ENCODE assay signal across 8 cellular contexts in genomic region chr5:146448783-146449519, GRCh38. TPM values are rescaled to one million over a fixed set of nuclear protein-coding genes. Genes with fewer than 3 reads are reported as not detected.
DNase-seq lines count a peak whose midpoint lies in the region; ATAC-seq, FAIRE-seq and TF ChIP-seq lines count a peak whose summit lies in the region.

No MANE protein-coding gene starts in this region.

- peaks cover 8% of the 10 kb centered on the region for H3K36me3 Mint-ChIP-seq in T-helper 1 cell treated with Interleukin-12 subunit alpha and Interleukin-12 subunit beta and Interleukin-4 antibody, amounts not matched to agents 30 μg/mL and 1 μg/mL, for 36 hours (ENCODE audit: low read depth)
- peaks cover 3% of the 10 kb centered on the region for H3K36me3 Mint-ChIP-seq in progenitor cell of endocrine pancreas (ENCODE audit: insufficient read depth)

- H4K20me1 ChIP-seq in PC-3 (ENCODE audit: low read length), result peaks cover 56% of the 10 kb centered on the region
- peaks cover 12% of the 10 kb centered on the region for H4K20me1 ChIP-seq in endothelial cell of umbilical vein (replicated peaks; ENCODE audit: control insufficient read depth, extremely low read depth, insufficient read depth, low read length)

- H3K4me1 ChIP-seq in PC-3 (ENCODE audit: insufficient read depth, low read length) (peaks cover 28% of the 10 kb centered on the region), endothelial cell of umbilical vein (ENCODE audit: control insufficient read depth, extremely low read depth, insufficient read depth, low read length) (peaks cover 16% of the 10 kb centered on the region)

- H3K36me3 ChIP-seq in PC-3 (ENCODE audit: low read depth, low read length), result no peaks in the 10 kb centered on the region
- no peaks in the 10 kb centered on the region for H3K36me3 ChIP-seq in endothelial cell of umbilical vein (ENCODE audit: control insufficient read depth in 2 of 2, extremely low read depth in 1 of 2, insufficient read depth in 2 of 2, low read length in 2 of 2)

- H3K27me3 ChIP-seq in PC-3 (ENCODE audit: low read length) (no peaks in the 10 kb centered on the region), endothelial cell of umbilical vein (ENCODE audit: control insufficient read depth in 2 of 2, insufficient read depth in 2 of 2, low read length in 2 of 2) (no peaks in the 10 kb centered on the region)

- H3K4me3 ChIP-seq in PC-3 (ENCODE audit: low read length) (peak overlapping the region; percentile 77), endothelial cell of umbilical vein (replicated peaks in 1 of 3; ENCODE audit: insufficient read depth in 1 of 3, low read depth in 1 of 3, low read length in 3 of 3) (peak overlapping the region in 2 of 3 experiments; percentile 64 to 85)

- H3K79me2 ChIP-seq in PC-3 (ENCODE audit: low read length) (peaks cover 69% of the 10 kb centered on the region), endothelial cell of umbilical vein (ENCODE audit: control insufficient read depth, insufficient read depth, low read length) (peaks cover 68% of the 10 kb centered on the region)

- intact Hi-C loops in PC-3 (cut with micrococcal nuclease) (loop anchor here (5.0 to 10.0 kb wide), 2 partner anchors 247 to 484 kb away; partner anchors contain the start of gene RBM27), endothelial cell of umbilical vein (cut with micrococcal nuclease) (no loop called here)

- H2AFZ ChIP-seq in PC-3 (ENCODE audit: low read length) (no peak overlapping the region), endothelial cell of umbilical vein (ENCODE audit: low read depth, low read length) (no peak overlapping the region)

- BruUV-seq in PC-3 (replicated peaks; lab: Mats Ljungman, UMichigan) (no TSS peak), endothelial cell of umbilical vein (replicated peaks; lab: Mats Ljungman, UMichigan) (no TSS peak)

- DNase-seq in T-helper 1 cell (no peak), PC-3 (no peak), endothelial cell of umbilical vein (ENCODE audit: low read depth, low spot score) (no peak), progenitor cell of endocrine pancreas (ENCODE audit: low spot score, unreplicated experiment) (no peak), nucleus accumbens (lab: John Stamatoyannopoulos, UW) (no peak), NCI-H2196 (lab: John Stamatoyannopoulos, UW; ENCODE audit: unreplicated experiment) (no peak), RWPE1 (ENCODE audit: low spot score) (no peak)

- no peaks in the 10 kb centered on the region for H3K27me3 Mint-ChIP-seq in T-helper 1 cell treated with Interleukin-12 subunit alpha and Interleukin-12 subunit beta and Interleukin-4 antibody, amounts not matched to agents 30 μg/mL and 1 μg/mL, for 36 hours (ENCODE audit: low read depth)
- no peaks in the 10 kb centered on the region for H3K27me3 Mint-ChIP-seq in progenitor cell of endocrine pancreas

- TF ChIP-seq POLR2A in endothelial cell of umbilical vein (IDR thresholded peaks at IDR 0.05; ENCODE audit: low read depth, low read length), result no peak

- no peaks in the 10 kb centered on the region for H3K9me2 ChIP-seq in PC-3 (replicated peaks; ENCODE audit: low read length)

- H3K9me1 ChIP-seq in endothelial cell of umbilical vein (replicated peaks; ENCODE audit: control insufficient read depth, extremely low read depth, insufficient read depth, low read length), result no peaks in the 10 kb centered on the region

- H3F3A ChIP-seq in PC-3 (ENCODE audit: low read length, unreplicated experiment), result no peaks in the 10 kb centered on the region

- POLR2A ChIA-PET in PC-3 (lab: Charles Lee; ENCODE audit: unreplicated experiment), result no interaction called here
- POLR2A ChIA-PET in endothelial cell of umbilical vein (lab: Charles Lee), result no interaction called here
- POLR2A ChIA-PET in RWPE1 (lab: Yijun Ruan, JAX; ENCODE audit: low non-redundant PET), result no interaction called here

- CTCF ChIA-PET in PC-3 (lab: Charles Lee), result no interaction called here
- CTCF ChIA-PET in endothelial cell of umbilical vein (lab: Charles Lee), result interaction anchor here (1.6 kb wide), 1 partner anchor 79 kb away, joined by 7 read pairs; no protein-coding TSS in a partner anchor
- CTCF ChIA-PET in RWPE1 (lab: Yijun Ruan, JAX), result no interaction called here

- no peak for TF ChIP-seq CTCF in PC-3 (conservative IDR thresholded peaks at IDR 0.05; ENCODE audit: low read depth, low read length)
- TF ChIP-seq CTCF in endothelial cell of umbilical vein (IDR thresholded peaks at IDR 0.05; ENCODE audit: extremely low read depth in 1 of 2, insufficient read depth in 1 of 2, low read depth in 1 of 2, low read length in 2 of 2), result no peak
- no peak for TF ChIP-seq CTCF in progenitor cell of endocrine pancreas (IDR thresholded peaks at IDR 0.05; ENCODE audit: unreplicated experiment)
- TF ChIP-seq CTCF in RWPE1 (conservative IDR thresholded peaks at IDR 0.05; ENCODE audit: low read depth), result no peak

- H3K9me3 Mint-ChIP-seq in T-helper 1 cell treated with Interleukin-12 subunit alpha and Interleukin-12 subunit beta and Interleukin-4 antibody, amounts not matched to agents 30 μg/mL and 1 μg/mL, for 36 hours, result no peaks in the 10 kb centered on the region
- H3K9me3 Mint-ChIP-seq in progenitor cell of endocrine pancreas (ENCODE audit: low read depth), result no peaks in the 10 kb centered on the region

- no peak for FAIRE-seq in endothelial cell of umbilical vein (lab: Jason Lieb, UNC)

- H3K27ac ChIP-seq in PC-3 (ENCODE audit: low read length) (no peak overlapping the region), endothelial cell of umbilical vein (ENCODE audit: insufficient read depth, low read depth, low read length) (no peak overlapping the region), RWPE1 (no peak overlapping the region)

- H3K4me2 ChIP-seq in PC-3 (ENCODE audit: low read length) (peak overlapping the region; percentile 91), endothelial cell of umbilical vein (ENCODE audit: insufficient read depth, low read length) (peak overlapping the region; percentile 86)

- H3K9me3 ChIP-seq in PC-3 (ENCODE audit: low read length) (no peaks in the 10 kb centered on the region), endothelial cell of umbilical vein (replicated peaks; ENCODE audit: control insufficient read depth, insufficient read depth, low read length) (no peaks in the 10 kb centered on the region)

- ATAC-seq in PC-3, result no peak

- dilution Hi-C loops in endothelial cell of umbilical vein (cut with MboI; ENCODE audit: extremely low pct_ligation_motif_present, low sequenced_read_pairs), result no loop called here

- H3K4me1 Mint-ChIP-seq in T-helper 1 cell treated with Interleukin-12 subunit alpha and Interleukin-12 subunit beta and Interleukin-4 antibody, amounts not matched to agents 30 μg/mL and 1 μg/mL, for 36 hours (ENCODE audit: low read depth), result peaks cover 36% of the 10 kb centered on the region
- H3K4me1 Mint-ChIP-seq in progenitor cell of endocrine pancreas (ENCODE audit: low read depth), result peaks cover 32% of the 10 kb centered on the region

- H3K9ac ChIP-seq in PC-3 (ENCODE audit: low read length) (peak overlapping the region; percentile 99), endothelial cell of umbilical vein (replicated peaks; ENCODE audit: extremely low read depth, insufficient read depth, low read length) (peak overlapping the region; percentile 97)

- H3K4me3 Mint-ChIP-seq in T-helper 1 cell treated with Interleukin-12 subunit alpha and Interleukin-12 subunit beta and Interleukin-4 antibody, amounts not matched to agents 30 μg/mL and 1 μg/mL, for 36 hours, result peak overlapping the region; percentile 98
- peak overlapping the region; percentile 97 for H3K4me3 Mint-ChIP-seq in progenitor cell of endocrine pancreas (ENCODE audit: low read depth)

- no peak overlapping the region for H3K27ac Mint-ChIP-seq in T-helper 1 cell treated with Interleukin-12 subunit alpha and Interleukin-12 subunit beta and Interleukin-4 antibody, amounts not matched to agents 30 μg/mL and 1 μg/mL, for 36 hours
- H3K27ac Mint-ChIP-seq in progenitor cell of endocrine pancreas, result peak overlapping the region; percentile 100

TF ChIP-seq in endothelial cell of umbilical vein, 7 proteins besides CTCF, POLR2A, EP300 and RAD21:
- TF ChIP-seq MAX (IDR thresholded peaks at IDR 0.05; ENCODE audit: insufficient read depth, insufficient read length) (no peak), FOS (IDR thresholded peaks at IDR 0.05; ENCODE audit: borderline replicate concordance, insufficient read depth, low read length) (no peak), POLR2AphosphoS5 (IDR thresholded peaks at IDR 0.05; ENCODE audit: insufficient read depth, low read depth, low read length) (no peak), GATA2 (IDR thresholded peaks at IDR 0.05; ENCODE audit: insufficient read depth, insufficient read length, low read depth, low read length) (no peak), EZH2 (IDR thresholded peaks at IDR 0.05; ENCODE audit: borderline replicate concordance, low read depth, low read length, severe bottlenecking) (no peak), MYC (IDR thresholded peaks at IDR 0.05; ENCODE audit: low read depth, low read length) (no peak), JUN (IDR thresholded peaks at IDR 0.05; ENCODE audit: borderline replicate concordance, insufficient read depth, insufficient read length, low read depth) (no peak)
TF ChIP-seq in endothelial cell of umbilical vein: peak in this region for 0.

RNA-seq across cellular contexts. Expression of gene TCERG1, which starts 1.8 kb away (rescaled TPM):
- total RNA-seq in PC-3 (2014; rRNA removed) (86.0 and 96.9 TPM in 2 replicates), endothelial cell of umbilical vein (82.2 and 98.4 TPM in 2 replicates), progenitor cell of endocrine pancreas (113 and 121 TPM in 2 replicates)
- polyA plus RNA-seq in endothelial cell of umbilical vein, result 71.4 and 76.2 TPM in 2 replicates
- 34.1 and 36.6 TPM in 2 replicates for polyA plus RNA-seq in endothelial cell of umbilical vein (2011; cell fraction: cytosol; rRNA removed)
- 201 and 224 TPM in 2 replicates for polyA plus RNA-seq in endothelial cell of umbilical vein (2011; cell fraction: nucleus; rRNA removed)
- polyA plus RNA-seq in endothelial cell of umbilical vein (2012), result 44.2 and 57.4 TPM in 2 replicates
- 272 and 292 TPM in 2 replicates for polyA minus RNA-seq in endothelial cell of umbilical vein
- 39.5 TPM for polyA minus RNA-seq in endothelial cell of umbilical vein (2011; cell fraction: cytosol; rRNA and poly(A)+ RNA removed)
- polyA minus RNA-seq in endothelial cell of umbilical vein (2011; cell fraction: nucleus; rRNA and poly(A)+ RNA removed), result 299 and 407 TPM in 2 replicates
